Comparison of ENCODE assay signal across 8 cellular contexts in genomic region chr11:65391007-65391406, GRCh38. TPM values are rescaled to one million over a fixed set of nuclear protein-coding genes. Genes with fewer than 3 reads are reported as not detected.
DNase-seq lines count a peak whose midpoint lies in the region; ATAC-seq, FAIRE-seq and TF ChIP-seq lines count a peak whose summit lies in the region.

No MANE protein-coding gene starts in this region.

- H3K79me2 ChIP-seq in mammary epithelial cell (ENCODE audit: insufficient read depth, low read length), result peaks cover 86% of the 10 kb centered on the region

- no peak for TF ChIP-seq POLR2A in testis (IDR thresholded peaks at IDR 0.05)

- H3K4me3 ChIP-seq in HUES48 (ENCODE audit: low read depth, low read length) (no peak overlapping the region), mammary epithelial cell (replicated peaks in 1 of 3; ENCODE audit: insufficient read depth in 1 of 3, low read depth in 2 of 3, low read length in 3 of 3) (peak overlapping the region in 2 of 3 experiments; percentile 18 to 28), kidney (ENCODE audit: low read length in 2 of 2) (peak overlapping the region in 1 of 2 donors; percentile 43), testis (no peak overlapping the region)

- dilution Hi-C loops in mammary epithelial cell (cut with HindIII; ENCODE audit: low sequenced_read_pairs), result no loop called here

- H3K4me1 ChIP-seq in HUES48 (ENCODE audit: control insufficient read depth, insufficient read depth, low read length) (0 out of 2 replicates have a peak, but pooled peaks cover 6% of the 10 kb centered on the region), mammary epithelial cell (ENCODE audit: insufficient read depth, low read length) (peaks cover 46% of the 10 kb centered on the region), kidney (ENCODE audit: control insufficient read depth in 1 of 2, insufficient read depth in 1 of 2, low read depth in 1 of 2, low read length in 2 of 2) (peaks cover 15 to 31% of the 10 kb centered on the region in 2 donors), testis (peaks cover 59% of the 10 kb centered on the region)

- H3K27me3 ChIP-seq in HUES48 (ENCODE audit: control insufficient read depth, insufficient read depth, low read length), result no peaks in the 10 kb centered on the region
- H3K27me3 ChIP-seq in mammary epithelial cell (ENCODE audit: insufficient read depth, low read length), result no peaks in the 10 kb centered on the region
- no peaks in the 10 kb centered on the region for H3K27me3 ChIP-seq in testis

- peak overlapping the region; percentile 83 for H3K4me2 ChIP-seq in mammary epithelial cell (ENCODE audit: insufficient read depth, low read depth, low read length)

- no TSS peak for BruUV-seq in mammary epithelial cell (replicated peaks; lab: Mats Ljungman, UMichigan)

- DNase-seq in mammary epithelial cell (no peak), kidney (no peak), testis (peak; percentile 52), activated gamma-delta T cell (lab: John Stamatoyannopoulos, UW) (no peak), cerebellar nuclear complex (lab: John Stamatoyannopoulos, UW) (no peak)
- no peak for DNase-seq in activated T-helper 2 cell treated with anti-CD3 and anti-CD28 coated beads, Interferon-gamma antibody, Interleukin-2, Interleukin-4, amounts not matched to agents 10 μg/mL and 5 μg/mL and 100 μg/mL, durations not matched to agents 14 hours and 24 hours and 36 hours (ENCODE audit: low spot score)

- H3K4me1 Mint-ChIP-seq in activated T-helper 2 cell treated with anti-CD3 and anti-CD28 coated beads, Interferon-gamma antibody, Interleukin-2, Interleukin-4, amounts not matched to agents 10 μg/mL and 5 μg/mL and 100 μg/mL, durations not matched to agents 14 hours and 24 hours and 36 hours (ENCODE audit: low read depth), result peaks cover 31% of the 10 kb centered on the region

- in situ Hi-C loops in mammary epithelial cell (cut with MboI; ENCODE audit: low sequenced_read_pairs in 2 of 2), result no loop called here

- intact Hi-C loops in mammary epithelial cell (cut with micrococcal nuclease), result no loop called here
- intact Hi-C loops in kidney (cut with DNase I), result no loop called here
- intact Hi-C loops in testis (cut with DNase I; ENCODE audit: low total_unique reads), result no loop called here
- intact Hi-C loops in activated T-helper 2 cell treated with anti-CD3 and anti-CD28 coated beads, Interferon-gamma antibody, Interleukin-2, Interleukin-4, amounts not matched to agents 10 μg/mL and 5 μg/mL and 100 μg/mL, durations not matched to agents 14 hours and 24 hours and 36 hours (cut with micrococcal nuclease), result no loop called here

- no peak for FAIRE-seq in kidney (lab: Jason Lieb, UNC)

- H3K27me3 Mint-ChIP-seq in activated T-helper 2 cell treated with anti-CD3 and anti-CD28 coated beads, Interferon-gamma antibody, Interleukin-2, Interleukin-4, amounts not matched to agents 10 μg/mL and 5 μg/mL and 100 μg/mL, durations not matched to agents 14 hours and 24 hours and 36 hours (ENCODE audit: low read depth), result no peaks in the 10 kb centered on the region

- H2AFZ ChIP-seq in mammary epithelial cell (ENCODE audit: low read depth, low read length), result peak overlapping the region; percentile 29

- H3K9me3 ChIP-seq in HUES48 (ENCODE audit: control insufficient read depth, insufficient read depth, low read length) (no peaks in the 10 kb centered on the region), mammary epithelial cell (replicated peaks; ENCODE audit: insufficient read depth, low read length) (no peaks in the 10 kb centered on the region), kidney (ENCODE audit: control insufficient read depth in 1 of 2, low read length in 2 of 2) (no peaks in the 10 kb centered on the region), testis (no peaks in the 10 kb centered on the region)

- ATAC-seq in HG02798 (IDR thresholded peaks at IDR 0.05; ENCODE audit: poor library complexity, unreplicated experiment), result no peak

- H3K27ac ChIP-seq in HUES48 (ENCODE audit: low read depth, low read length) (peak overlapping the region; percentile 11), mammary epithelial cell (ENCODE audit: insufficient read depth, low read depth, low read length) (peak overlapping the region; percentile 20), kidney (ENCODE audit: low read depth in 2 of 2, low read length in 2 of 2) (peak overlapping the region; percentile 65 to 76), testis (peak overlapping the region; percentile 35 to 50)

- H3K9ac ChIP-seq in HUES48 (ENCODE audit: low read depth, low read length) (no peak overlapping the region), mammary epithelial cell (ENCODE audit: insufficient read depth, low read length) (no peak overlapping the region), kidney (ENCODE audit: low read length in 2 of 2) (peak overlapping the region in 1 of 2 donors; percentile 19)

- H3K4me3 Mint-ChIP-seq in activated T-helper 2 cell treated with anti-CD3 and anti-CD28 coated beads, Interferon-gamma antibody, Interleukin-2, Interleukin-4, amounts not matched to agents 10 μg/mL and 5 μg/mL and 100 μg/mL, durations not matched to agents 14 hours and 24 hours and 36 hours (ENCODE audit: low read depth), result no peak overlapping the region

- H3K9me3 Mint-ChIP-seq in activated T-helper 2 cell treated with anti-CD3 and anti-CD28 coated beads, Interferon-gamma antibody, Interleukin-2, Interleukin-4, amounts not matched to agents 10 μg/mL and 5 μg/mL and 100 μg/mL, durations not matched to agents 14 hours and 24 hours and 36 hours, result no peaks in the 10 kb centered on the region

- H3K36me3 Mint-ChIP-seq in activated T-helper 2 cell treated with anti-CD3 and anti-CD28 coated beads, Interferon-gamma antibody, Interleukin-2, Interleukin-4, amounts not matched to agents 10 μg/mL and 5 μg/mL and 100 μg/mL, durations not matched to agents 14 hours and 24 hours and 36 hours (ENCODE audit: low read depth), result peaks cover 21% of the 10 kb centered on the region

- peaks cover 7% of the 10 kb centered on the region; the same call in 1 of the 2 replicates for H3K36me3 ChIP-seq in HUES48 (ENCODE audit: control insufficient read depth, insufficient read depth, low read length)
- H3K36me3 ChIP-seq in mammary epithelial cell (ENCODE audit: insufficient read depth, low read length), result peaks cover 3% of the 10 kb centered on the region
- peaks cover 2 to 3% of the 10 kb centered on the region in 2 donors for H3K36me3 ChIP-seq in kidney (ENCODE audit: control insufficient read depth in 1 of 2, insufficient read depth in 2 of 2, low read length in 2 of 2)
- no peaks in the 10 kb centered on the region for H3K36me3 ChIP-seq in testis (ENCODE audit: low read depth, missing control alignments)

- H4K20me1 ChIP-seq in mammary epithelial cell (ENCODE audit: insufficient read depth, low read length), result peaks cover 1% of the 10 kb centered on the region

- WGBS in mammary epithelial cell (ENCODE audit: low coverage, missing lambda C conversion rate), result 11% methylated on average over 4 of the region's 9 CpGs
- WGBS in testis, 2 donors, result 0 to 61% methylated on average over 2 to 9 of the region's 9 CpGs

- no peak overlapping the region for H3K27ac Mint-ChIP-seq in activated T-helper 2 cell treated with anti-CD3 and anti-CD28 coated beads, Interferon-gamma antibody, Interleukin-2, Interleukin-4, amounts not matched to agents 10 μg/mL and 5 μg/mL and 100 μg/mL, durations not matched to agents 14 hours and 24 hours and 36 hours

- TF ChIP-seq CTCF in mammary epithelial cell (conservative IDR thresholded peaks at IDR 0.05 in 1 of 2, IDR thresholded peaks at IDR 0.05 in 1 of 2; ENCODE audit: extremely low read depth in 1 of 2, insufficient read depth in 1 of 2, low read depth in 1 of 2, low read length in 2 of 2), result no peak
- no peak for TF ChIP-seq CTCF in kidney (IDR thresholded peaks at IDR 0.05; ENCODE audit: borderline replicate concordance, extremely low read depth, insufficient read depth)
- TF ChIP-seq CTCF in testis (IDR thresholded peaks at IDR 0.05), result no peak

- CTCF ChIA-PET in mammary epithelial cell (lab: Charles Lee; ENCODE audit: low non-redundant PET), result no interaction called here

RNA-seq across cellular contexts. Expression of gene FRMD8, which starts 4.6 kb away (rescaled TPM):
- 10 to 100 TPM; 43.4 to 74.8 TPM for total RNA-seq in mammary epithelial cell
- 34.0 TPM for polyA plus RNA-seq in mammary epithelial cell
- 43.2 TPM for polyA minus RNA-seq in mammary epithelial cell
- total RNA-seq in kidney, result 41.3 TPM
- 9.4 TPM for polyA plus RNA-seq in kidney (ENCODE audit: insufficient read depth, low read depth, low replicate concordance)
- 100 to 1,000 TPM in 1 of 2 donors, 10 to 100 TPM in 1; 92.5 to 118 TPM for total RNA-seq in testis
- polyA plus RNA-seq in testis (ENCODE audit: insufficient read depth, low read depth, low replicate concordance), result 31.4 TPM
- total RNA-seq in activated T-helper 2 cell treated with anti-CD3 and anti-CD28 coated beads, Interferon-gamma antibody, Interleukin-2, Interleukin-4, amounts not matched to agents 10 μg/mL and 5 μg/mL and 100 μg/mL, durations not matched to agents 14 hours and 24 hours and 36 hours, result 39.7 and 39.8 TPM in 2 replicates

RNA-seq across cellular contexts. Expression of gene SLC25A45, which starts 8.6 kb away (rescaled TPM):
- total RNA-seq in mammary epithelial cell, result 1 to 10 TPM in 1 of 2 donors, under 1 TPM in 1; 0.50 to 2.4 TPM
- 0.28 TPM for polyA plus RNA-seq in mammary epithelial cell
- polyA minus RNA-seq in mammary epithelial cell, result 2.0 TPM
- 14.7 TPM for total RNA-seq in kidney
- polyA plus RNA-seq in kidney (ENCODE audit: insufficient read depth, low read depth, low replicate concordance), result 4.1 TPM
- total RNA-seq in testis, result 10 to 100 TPM; 10.1 to 10.6 TPM
- 8.0 TPM for polyA plus RNA-seq in testis (ENCODE audit: insufficient read depth, low read depth, low replicate concordance)
- total RNA-seq in activated T-helper 2 cell treated with anti-CD3 and anti-CD28 coated beads, Interferon-gamma antibody, Interleukin-2, Interleukin-4, amounts not matched to agents 10 μg/mL and 5 μg/mL and 100 μg/mL, durations not matched to agents 14 hours and 24 hours and 36 hours, result 14.6 and 16.3 TPM in 2 replicates

RNA-seq across cellular contexts. Expression of gene NEAT1, which starts 31.6 kb away (rescaled TPM):
- 100 to 1,000 TPM; 364 to 775 TPM for total RNA-seq in mammary epithelial cell
- polyA plus RNA-seq in mammary epithelial cell, result 20.1 TPM
- 98.8 TPM for polyA minus RNA-seq in mammary epithelial cell
- 1,006 TPM for total RNA-seq in kidney
- polyA plus RNA-seq in kidney (ENCODE audit: insufficient read depth, low read depth, low replicate concordance), result 595 TPM
- 100 to 1,000 TPM; 230 to 243 TPM for total RNA-seq in testis
- polyA plus RNA-seq in testis (ENCODE audit: insufficient read depth, low read depth, low replicate concordance), result 189 TPM
- 422 and 430 TPM in 2 replicates for total RNA-seq in activated T-helper 2 cell treated with anti-CD3 and anti-CD28 coated beads, Interferon-gamma antibody, Interleukin-2, Interleukin-4, amounts not matched to agents 10 μg/mL and 5 μg/mL and 100 μg/mL, durations not matched to agents 14 hours and 24 hours and 36 hours

RNA-seq across cellular contexts. Expression of gene TIGD3, which starts 36.5 kb away (rescaled TPM):
- total RNA-seq in mammary epithelial cell (not detected), kidney (0.19 TPM), testis (1 to 10 TPM; 5.3 to 7.6 TPM)
- polyA plus RNA-seq in mammary epithelial cell (0.03 TPM), kidney (ENCODE audit: insufficient read depth, low read depth, low replicate concordance) (0.95 TPM), testis (ENCODE audit: insufficient read depth, low read depth, low replicate concordance) (7.1 TPM)
- polyA minus RNA-seq in mammary epithelial cell, result not detected
- 1.3 and 1.6 TPM in 2 replicates for total RNA-seq in activated T-helper 2 cell treated with anti-CD3 and anti-CD28 coated beads, Interferon-gamma antibody, Interleukin-2, Interleukin-4, amounts not matched to agents 10 μg/mL and 5 μg/mL and 100 μg/mL, durations not matched to agents 14 hours and 24 hours and 36 hours

RNA-seq across cellular contexts. Expression of gene DPF2, which starts 57.4 kb away (rescaled TPM):
- total RNA-seq in mammary epithelial cell, result 10 to 100 TPM; 31.0 to 54.6 TPM
- 32.7 TPM for polyA plus RNA-seq in mammary epithelial cell
- polyA minus RNA-seq in mammary epithelial cell, result 80.0 TPM
- total RNA-seq in kidney, result 58.5 TPM
- 25.9 TPM for polyA plus RNA-seq in kidney (ENCODE audit: insufficient read depth, low read depth, low replicate concordance)
- 10 to 100 TPM; 86.8 to 91.2 TPM for total RNA-seq in testis
- polyA plus RNA-seq in testis (ENCODE audit: insufficient read depth, low read depth, low replicate concordance), result 94.5 TPM
- total RNA-seq in activated T-helper 2 cell treated with anti-CD3 and anti-CD28 coated beads, Interferon-gamma antibody, Interleukin-2, Interleukin-4, amounts not matched to agents 10 μg/mL and 5 μg/mL and 100 μg/mL, durations not matched to agents 14 hours and 24 hours and 36 hours, result 77.0 and 78.1 TPM in 2 replicates

Comparison
In these comparisons a context has a peak if more than half of its experiments do, and no peak if none do; other contexts are left out.
1. H3K27ac ChIP-seq: peak in every context shown above with its lines; median percentile 70 in kidney; 42 in testis; 20 in mammary epithelial cell; 11 in HUES48.
2. H3K4me3 ChIP-seq: peak in mammary epithelial cell (2 of 3); none in HUES48 (single experiment) and testis (0 of 2).